4 cellular contexts compared by ENCODE assay signal in genomic region chr20:13262302-13262650, GRCh38.
"Had no signal": no experiment of that assay in that cellular context is flagged by ENCODE, and none has a peak within 500 bp of the region (broad histone marks: within the 10 kb centered on the region; RNA-seq: fewer than 3 reads in every experiment).

No MANE protein-coding gene starts in this region.

- H3K4me3 ChIP-seq: cardiac muscle cell, lower lobe of right lung, skin epidermis, vagina had no signal

- H3K36me3 ChIP-seq: cardiac muscle cell, lower lobe of right lung, vagina had no signal

- H3K9me3 ChIP-seq: lower lobe of right lung, vagina had no signal

- H3K27ac ChIP-seq: cardiac muscle cell, lower lobe of right lung, vagina had no signal

- H3K27me3 ChIP-seq: cardiac muscle cell, vagina had no signal

- H3K4me1 ChIP-seq: vagina had no signal
